22 cellular contexts compared by ENCODE assay signal in the genomic region with DNA sequence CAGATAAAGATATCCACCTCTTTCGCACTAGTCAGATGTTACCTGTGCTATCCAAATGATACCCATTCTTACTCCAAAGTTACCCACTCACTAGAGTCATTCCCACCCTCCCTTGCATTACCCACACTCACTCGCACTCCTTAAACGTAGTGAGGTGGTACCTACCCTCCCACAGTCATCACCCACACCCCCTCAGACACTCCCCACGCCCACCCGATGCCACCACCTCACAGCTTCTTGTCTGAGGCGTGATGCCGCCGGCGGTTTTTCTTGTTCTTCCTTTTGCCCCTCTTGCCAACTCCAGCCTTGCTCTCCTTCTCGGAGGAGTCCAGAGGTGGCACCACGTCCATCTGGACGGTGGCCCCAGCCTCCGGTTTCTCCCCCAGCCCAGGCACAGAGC. TPM values are rescaled to one million over a fixed set of nuclear protein-coding genes. Genes with fewer than 3 reads are reported as not detected.
A peak's percentile ranks its signal among the peaks of the same experiment; 100 is the strongest.
DNase-seq lines count a peak whose midpoint lies in the region; ATAC-seq, FAIRE-seq and TF ChIP-seq lines count a peak whose summit lies in the region.
"Had no signal": no experiment of that assay in that cellular context is flagged by ENCODE, and none has a peak within 500 bp of the region (broad histone marks: within the 10 kb centered on the region; RNA-seq: fewer than 3 reads in every experiment).

No MANE protein-coding gene starts in this region.

- no peak overlapping the region for H3K9ac ChIP-seq in BLaER1 treated with 17β-estradiol and CSF1 and Interleukin-3, amounts not matched to agents 10 nM and 100 nM
- no peak overlapping the region for H3K9ac ChIP-seq in MM.1S (ENCODE audit: low read length)

- H3K27me3 Mint-ChIP-seq in nephron (ENCODE audit: low read depth): peaks cover 16% of the 10 kb centered on the region

- no peaks in the 10 kb centered on the region for H3K79me2 ChIP-seq in MM.1S (ENCODE audit: low read length)

- peaks cover 0 to 6% (median 0%) of the 10 kb centered on the region in 11 experiments; a peak in 2 of 22 replicates for H3K9me3 ChIP-seq in BLaER1 treated with 17β-estradiol and CSF1 and Interleukin-3, amounts not matched to agents 10 nM and 100 nM (replicated peaks in 1 of 11)
- H3K9me3 ChIP-seq in MM.1S (replicated peaks; ENCODE audit: insufficient read depth, low read length): no peaks in the 10 kb centered on the region
- H3K9me3 ChIP-seq: psoas muscle, tibial nerve had no signal

- TF ChIP-seq CTCF in coronary artery (IDR thresholded peaks at IDR 0.05) (no peak), nephron (IDR thresholded peaks at IDR 0.05; ENCODE audit: unreplicated experiment in 3 of 3) (no peak), MM.1S (IDR thresholded peaks at IDR 0.05; ENCODE audit: low read length) (no peak)

- no peak for DNase-seq in HTR-8/SVneo (ENCODE audit: insufficient read length, low spot score)
- DNase-seq in coronary artery (ENCODE audit: low spot score): no peak
- no peak for DNase-seq in HT-29 (ENCODE audit: low spot score)
- DNase-seq in OCI-M1 (lab: John Stamatoyannopoulos, UW): no peak
- DNase-seq in Right ventricle myocardium inferior (ENCODE audit: missing footprints): no peak
- DNase-seq in MM.1S: no peak
- DNase-seq: activated CD4-positive, alpha-beta memory T cell treated with anti-CD3 and anti-CD28 coated beads, Interleukin-2, amount 10 ng/mL, durations not matched to agents 7 days and 5 days; CD8-positive, alpha-beta T cell; erythroblast; foreskin melanocyte; GM23248; NCI-H1694; psoas muscle; SIG-M5 had no signal

- H3K4me3 ChIP-seq in BLaER1 treated with 17β-estradiol and CSF1 and Interleukin-3, amounts not matched to agents 10 nM and 100 nM: no peak overlapping the region
- H3K4me3 ChIP-seq in coronary artery (peak overlapping the region; percentile 75), MM.1S (ENCODE audit: low read length) (no peak overlapping the region)

- H3K4me1 Mint-ChIP-seq in nephron: peaks cover 51% of the 10 kb centered on the region

- H3K4me1 ChIP-seq in BLaER1 treated with 17β-estradiol and CSF1 and Interleukin-3, amounts not matched to agents 10 nM and 100 nM: peaks cover 6 to 54% (median 28%) of the 10 kb centered on the region in 10 experiments; a peak in 18 of 20 replicates
- H3K4me1 ChIP-seq in MM.1S (ENCODE audit: low read length): peaks cover 4% of the 10 kb centered on the region; the same call in 1 of the 2 replicates
- H3K4me1 ChIP-seq: psoas muscle had no signal

- peak overlapping the region; percentile 82 to 89 (median 85) for H3K4me3 Mint-ChIP-seq in nephron
- H3K4me3 Mint-ChIP-seq: activated CD4-positive, alpha-beta memory T cell treated with anti-CD3 and anti-CD28 coated beads, Interleukin-2, amount 10 ng/mL, durations not matched to agents 7 days and 5 days had no signal

- peak overlapping the region in 6 of 11 experiments; percentile 6 to 75 (median 63); a peak in 5 of 22 replicates for H3K4me2 ChIP-seq in BLaER1 treated with 17β-estradiol and CSF1 and Interleukin-3, amounts not matched to agents 10 nM and 100 nM
- H3K4me2 ChIP-seq in MM.1S (ENCODE audit: low read depth, low read length): no peak overlapping the region

- no peak overlapping the region for H3K27ac ChIP-seq in BLaER1 treated with 17β-estradiol and CSF1 and Interleukin-3, amounts not matched to agents 10 nM and 100 nM
- H3K27ac ChIP-seq in coronary artery (peak overlapping the region; percentile 83 to 88), MM.1S (ENCODE audit: low read length) (no peak overlapping the region)
- H3K27ac ChIP-seq: GM23248, psoas muscle, tibial nerve had no signal

- H4K20me1 ChIP-seq in BLaER1 treated with 17β-estradiol and CSF1 and Interleukin-3, amounts not matched to agents 10 nM and 100 nM: peaks cover 0 to 5% (median 0%) of the 10 kb centered on the region in 11 experiments; a peak in 2 of 22 replicates
- H4K20me1 ChIP-seq in MM.1S (ENCODE audit: insufficient read depth, low read length): no peaks in the 10 kb centered on the region

- no peaks in the 10 kb centered on the region for H3K9me3 Mint-ChIP-seq in nephron
- H3K9me3 Mint-ChIP-seq: activated CD4-positive, alpha-beta memory T cell treated with anti-CD3 and anti-CD28 coated beads, Interleukin-2, amount 10 ng/mL, durations not matched to agents 7 days and 5 days; CD8-positive, alpha-beta T cell; stimulated activated effector memory CD8-positive, alpha-beta T cell treated with anti-CD3 and anti-CD28 coated beads, Interleukin-12 subunit alpha, Interleukin-12 subunit beta, amount 100 ng/mL, for 72 hours had no signal

- no peaks in the 10 kb centered on the region for H3F3A ChIP-seq in MM.1S (ENCODE audit: insufficient read depth, low read length)

- H3K27me3 ChIP-seq in BLaER1 treated with 17β-estradiol and CSF1 and Interleukin-3, amounts not matched to agents 10 nM and 100 nM: peaks cover 27 to 43% (median 37%) of the 10 kb centered on the region in 11 experiments
- H3K27me3 ChIP-seq in MM.1S (replicated peaks; ENCODE audit: insufficient read depth, low read length): peaks cover 84% of the 10 kb centered on the region

- ATAC-seq in Right ventricle myocardium inferior: no peak
- ATAC-seq: CD8-positive, alpha-beta T cell; psoas muscle had no signal

- no peak overlapping the region for H2AFZ ChIP-seq in MM.1S (ENCODE audit: low read length)

- H3K27ac Mint-ChIP-seq in nephron: peak overlapping the region in 2 of 3 experiments; percentile 95 to 98
- H3K27ac Mint-ChIP-seq: activated CD4-positive, alpha-beta memory T cell treated with anti-CD3 and anti-CD28 coated beads, Interleukin-2, amount 10 ng/mL, durations not matched to agents 7 days and 5 days; CD8-positive, alpha-beta T cell; stimulated activated effector memory CD8-positive, alpha-beta T cell treated with anti-CD3 and anti-CD28 coated beads, Interleukin-12 subunit alpha, Interleukin-12 subunit beta, amount 100 ng/mL, for 72 hours had no signal

- intact Hi-C loops in Right ventricle myocardium inferior (cut with DNase I): no loop called here

- H3K9me2 ChIP-seq in MM.1S (replicated peaks; ENCODE audit: insufficient read depth, low read length): no peaks in the 10 kb centered on the region

- FAIRE-seq in HTR-8/SVneo (lab: Jason Lieb, UNC): peak; percentile 13
- FAIRE-seq: GM12892, kidney had no signal

- no peaks in the 10 kb centered on the region for H3K36me3 Mint-ChIP-seq in nephron (ENCODE audit: low read depth)
- H3K36me3 Mint-ChIP-seq: CD8-positive, alpha-beta T cell had no signal

- H3K36me3 ChIP-seq in BLaER1 treated with 17β-estradiol and CSF1 and Interleukin-3, amounts not matched to agents 10 nM and 100 nM: no peaks in the 10 kb centered on the region
- no peaks in the 10 kb centered on the region for H3K36me3 ChIP-seq in MM.1S (replicated peaks; ENCODE audit: insufficient read depth, low read length)
- H3K36me3 ChIP-seq: tibial nerve had no signal

RNA-seq across cellular contexts. Expression of a gene that starts 1.2 kb away (rescaled TPM):
- total RNA-seq in HT-29 (2014; rRNA removed; shearing (Covaris generic)): 0.05 TPM in 1 of 2 replicates, not detected in the other
- not detected for total RNA-seq in Right ventricle myocardium inferior
- total RNA-seq: activated CD4-positive, alpha-beta memory T cell treated with anti-CD3 and anti-CD28 coated beads, Interleukin-2, amount 10 ng/mL, durations not matched to agents 7 days and 5 days; dermis microvascular lymphatic vessel endothelial cell; GM23248; lung microvascular endothelial cell; psoas muscle had no signal

RNA-seq across cellular contexts. Expression of a gene that starts 14.2 kb away (rescaled TPM):
- not detected in 2 replicates for total RNA-seq in HT-29 (2014; rRNA removed; shearing (Covaris generic))
- total RNA-seq in Right ventricle myocardium inferior: 28.9 TPM
- total RNA-seq: activated CD4-positive, alpha-beta memory T cell treated with anti-CD3 and anti-CD28 coated beads, Interleukin-2, amount 10 ng/mL, durations not matched to agents 7 days and 5 days; CD8-positive, alpha-beta T cell had no signal

RNA-seq across cellular contexts. Expression of a gene that starts 43.8 kb away (rescaled TPM):
- total RNA-seq in HT-29 (2014; rRNA removed; shearing (Covaris generic)): not detected in 2 replicates
- total RNA-seq in Right ventricle myocardium inferior: 7.6 TPM
- total RNA-seq: activated CD4-positive, alpha-beta memory T cell treated with anti-CD3 and anti-CD28 coated beads, Interleukin-2, amount 10 ng/mL, durations not matched to agents 7 days and 5 days; CD8-positive, alpha-beta T cell; lung microvascular endothelial cell had no signal

Comparison
In these comparisons a context has a peak if more than half of its experiments do, and no peak if none do; other contexts are left out.
1. H3K27ac ChIP-seq: peak in coronary artery (2 of 2); none in BLaER1 treated with 17β-estradiol and CSF1 and Interleukin-3, amounts not matched to agents 10 nM and 100 nM (0 of 11) and MM.1S (single experiment).
2. RNA of a gene that starts 14.2 kb away (total RNA-seq): 28.9 TPM in Right ventricle myocardium inferior (single experiment); not detected in HT-29; every median in the first group is over 10 times any median in the second.